In genomic region chr2:135052997-135053474, GRCh38 we compare ENCODE assay signal across 1 cellular context.
TF ChIP-seq lines count a peak whose summit lies in the region.

No MANE protein-coding gene starts in this region.

TF ChIP-seq in HepG2, 621 proteins besides CTCF, POLR2A, EP300 and RAD21:
- TF ChIP-seq, protein P1, sequence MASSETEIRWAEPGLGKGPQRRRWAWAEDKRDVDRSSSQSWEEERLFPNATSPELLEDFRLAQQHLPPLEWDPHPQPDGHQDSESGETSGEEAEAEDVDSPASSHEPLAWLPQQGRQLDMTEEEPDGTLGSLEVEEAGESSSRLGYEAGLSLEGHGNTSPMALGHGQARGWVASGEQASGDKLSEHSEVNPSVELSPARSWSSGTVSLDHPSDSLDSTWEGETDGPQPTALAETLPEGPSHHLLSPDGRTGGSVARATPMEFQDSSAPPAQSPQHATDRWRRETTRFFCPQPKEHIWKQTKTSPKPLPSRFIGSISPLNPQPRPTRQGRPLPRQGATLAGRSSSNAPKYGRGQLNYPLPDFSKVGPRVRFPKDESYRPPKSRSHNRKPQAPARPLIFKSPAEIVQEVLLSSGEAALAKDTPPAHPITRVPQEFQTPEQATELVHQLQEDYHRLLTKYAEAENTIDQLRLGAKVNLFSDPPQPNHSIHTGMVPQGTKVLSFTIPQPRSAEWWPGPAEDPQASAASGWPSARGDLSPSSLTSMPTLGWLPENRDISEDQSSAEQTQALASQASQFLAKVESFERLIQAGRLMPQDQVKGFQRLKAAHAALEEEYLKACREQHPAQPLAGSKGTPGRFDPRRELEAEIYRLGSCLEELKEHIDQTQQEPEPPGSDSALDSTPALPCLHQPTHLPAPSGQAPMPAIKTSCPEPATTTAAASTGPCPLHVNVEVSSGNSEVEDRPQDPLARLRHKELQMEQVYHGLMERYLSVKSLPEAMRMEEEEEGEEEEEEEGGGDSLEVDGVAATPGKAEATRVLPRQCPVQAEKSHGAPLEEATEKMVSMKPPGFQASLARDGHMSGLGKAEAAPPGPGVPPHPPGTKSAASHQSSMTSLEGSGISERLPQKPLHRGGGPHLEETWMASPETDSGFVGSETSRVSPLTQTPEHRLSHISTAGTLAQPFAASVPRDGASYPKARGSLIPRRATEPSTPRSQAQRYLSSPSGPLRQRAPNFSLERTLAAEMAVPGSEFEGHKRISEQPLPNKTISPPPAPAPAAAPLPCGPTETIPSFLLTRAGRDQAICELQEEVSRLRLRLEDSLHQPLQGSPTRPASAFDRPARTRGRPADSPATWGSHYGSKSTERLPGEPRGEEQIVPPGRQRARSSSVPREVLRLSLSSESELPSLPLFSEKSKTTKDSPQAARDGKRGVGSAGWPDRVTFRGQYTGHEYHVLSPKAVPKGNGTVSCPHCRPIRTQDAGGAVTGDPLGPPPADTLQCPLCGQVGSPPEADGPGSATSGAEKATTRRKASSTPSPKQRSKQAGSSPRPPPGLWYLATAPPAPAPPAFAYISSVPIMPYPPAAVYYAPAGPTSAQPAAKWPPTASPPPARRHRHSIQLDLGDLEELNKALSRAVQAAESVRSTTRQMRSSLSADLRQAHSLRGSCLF (CRISPR knock-in tag; IDR thresholded peaks at IDR 0.05; ENCODE audit: borderline replicate concordance) = no peak
- TF ChIP-seq FOXK2 (IDR thresholded peaks at IDR 0.05) (no peak), ZNF660 (CRISPR knock-in tag; IDR thresholded peaks at IDR 0.05; ENCODE audit: borderline replicate concordance, low read depth) (no peak), ZNF749 (CRISPR knock-in tag; IDR thresholded peaks at IDR 0.05; ENCODE audit: borderline replicate concordance) (0 out of 2 replicates have a peak, but pooled peaks have one; percentile 25), ZNF468 (CRISPR knock-in tag; IDR thresholded peaks at IDR 0.05) (no peak), ARHGAP35 (CRISPR knock-in tag; IDR thresholded peaks at IDR 0.05; ENCODE audit: borderline replicate concordance) (no peak), SALL1 (CRISPR knock-in tag; IDR thresholded peaks at IDR 0.05) (no peak), RARA (CRISPR knock-in tag; IDR thresholded peaks at IDR 0.05) (no peak), ZNF737 (CRISPR knock-in tag; IDR thresholded peaks at IDR 0.05; ENCODE audit: borderline replicate concordance) (0 out of 2 replicates have a peak, but pooled peaks have one; percentile 51), THAP8 (CRISPR knock-in tag; IDR thresholded peaks at IDR 0.05; ENCODE audit: borderline replicate concordance) (no peak), KLF11 (CRISPR knock-in tag; IDR thresholded peaks at IDR 0.05) (no peak), NFE2L2 (IDR thresholded peaks at IDR 0.05; ENCODE audit: low read length) (no peak), ZNF382 (CRISPR knock-in tag; IDR thresholded peaks at IDR 0.05; ENCODE audit: borderline replicate concordance) (no peak), RORA (CRISPR knock-in tag; IDR thresholded peaks at IDR 0.05) (0 out of 2 replicates have a peak, but pooled peaks have one; percentile 53)
